In genomic region chr18:11995445-11996189, GRCh38 we compare ENCODE assay signal across 8 cellular contexts. TPM values are rescaled to one million over a fixed set of nuclear protein-coding genes. Genes with fewer than 3 reads are reported as not detected.
DNase-seq lines count a peak whose midpoint lies in the region; ATAC-seq lines count a peak whose summit lies in the region.

No MANE protein-coding gene starts in this region.

- H3K9me3 ChIP-seq in Karpas-422 (ENCODE audit: low read length) = no peaks in the 10 kb centered on the region

- H4K20me1 ChIP-seq in Karpas-422 (ENCODE audit: insufficient read depth, low read depth, low read length) = no peaks in the 10 kb centered on the region; the same call in 1 of the 2 replicates

- no peak overlapping the region for H3K9ac ChIP-seq in Karpas-422 (ENCODE audit: low read length)

- H2AFZ ChIP-seq in Karpas-422 (ENCODE audit: low read length) = no peak overlapping the region; the same call in 1 of the 2 replicates

- no peaks in the 10 kb centered on the region for H3K27me3 ChIP-seq in Karpas-422 (ENCODE audit: low read length)

- ATAC-seq in GM21529 (IDR thresholded peaks at IDR 0.05; ENCODE audit: unreplicated experiment) (peak; percentile 95), left ventricle myocardium superior (peak; percentile 87)

- H3K4me3 ChIP-seq in Karpas-422 (ENCODE audit: low read length) = no peak overlapping the region

- H3K4me1 ChIP-seq in Karpas-422 (ENCODE audit: low read length) = no peaks in the 10 kb centered on the region

- no peaks in the 10 kb centered on the region for H3K9me2 ChIP-seq in Karpas-422 (replicated peaks; ENCODE audit: insufficient read depth, low read length)

- intact Hi-C loops in left ventricle myocardium superior (cut with micrococcal nuclease) = no loop called here

- H3K4me2 ChIP-seq in Karpas-422 (ENCODE audit: low read depth, low read length, poor library complexity, severe bottlenecking) = no peak overlapping the region

- H3K36me3 ChIP-seq in Karpas-422 (ENCODE audit: insufficient read depth, low read length) = no peaks in the 10 kb centered on the region

- DNase-seq in DMS53 treated with DMSO at 0.1 percent for 48 hours (lab: John Stamatoyannopoulos, UW; ENCODE audit: unreplicated experiment) = peak; percentile 94
- peak; percentile 80 for DNase-seq in Karpas-422
- DNase-seq in SKM-1 treated with dmso at 0.1 percent for 144 hours (lab: John Stamatoyannopoulos, UW; ENCODE audit: unreplicated experiment) = peak; percentile 70
- peak in 36 of 56 donors; percentile 6 to 67 (median 28) for DNase-seq in amygdala (lab: John Stamatoyannopoulos, UW)
- peak; percentile 82 for DNase-seq in left ventricle myocardium superior
- DNase-seq in renal cortical epithelial cell (ENCODE audit: low read depth) = peak; percentile 72
- DNase-seq in NCI-H1105 (lab: John Stamatoyannopoulos, UW) = no peak

- H3K27ac ChIP-seq in Karpas-422 (ENCODE audit: low read length) = no peak overlapping the region

- H3K79me2 ChIP-seq in Karpas-422 (ENCODE audit: low read length) = no peaks in the 10 kb centered on the region

RNA-seq across cellular contexts. Expression of gene IMPA2, which starts 14.3 kb away (rescaled TPM):
- total RNA-seq in Karpas-422 (2014; rRNA removed; shearing (Covaris generic); ENCODE audit: low replicate concordance) = 0.89 and 2.1 TPM in 2 replicates
- total RNA-seq in left ventricle myocardium superior (73.3 TPM), renal cortical epithelial cell (32.1 and 123 TPM in 2 replicates)

Comparison
In these comparisons a context has a peak if more than half of its experiments do, and no peak if none do; other contexts are left out.
1. RNA of gene IMPA2, which starts 14.3 kb away (total RNA-seq): 32.1 to 123 TPM in renal cortical epithelial cell and 73.3 TPM in left ventricle myocardium superior (single experiment); 0.89 to 2.1 TPM in Karpas-422; every median in the first group is over 10 times any median in the second.